23 cellular contexts compared by ENCODE assay signal in the genomic region with DNA sequence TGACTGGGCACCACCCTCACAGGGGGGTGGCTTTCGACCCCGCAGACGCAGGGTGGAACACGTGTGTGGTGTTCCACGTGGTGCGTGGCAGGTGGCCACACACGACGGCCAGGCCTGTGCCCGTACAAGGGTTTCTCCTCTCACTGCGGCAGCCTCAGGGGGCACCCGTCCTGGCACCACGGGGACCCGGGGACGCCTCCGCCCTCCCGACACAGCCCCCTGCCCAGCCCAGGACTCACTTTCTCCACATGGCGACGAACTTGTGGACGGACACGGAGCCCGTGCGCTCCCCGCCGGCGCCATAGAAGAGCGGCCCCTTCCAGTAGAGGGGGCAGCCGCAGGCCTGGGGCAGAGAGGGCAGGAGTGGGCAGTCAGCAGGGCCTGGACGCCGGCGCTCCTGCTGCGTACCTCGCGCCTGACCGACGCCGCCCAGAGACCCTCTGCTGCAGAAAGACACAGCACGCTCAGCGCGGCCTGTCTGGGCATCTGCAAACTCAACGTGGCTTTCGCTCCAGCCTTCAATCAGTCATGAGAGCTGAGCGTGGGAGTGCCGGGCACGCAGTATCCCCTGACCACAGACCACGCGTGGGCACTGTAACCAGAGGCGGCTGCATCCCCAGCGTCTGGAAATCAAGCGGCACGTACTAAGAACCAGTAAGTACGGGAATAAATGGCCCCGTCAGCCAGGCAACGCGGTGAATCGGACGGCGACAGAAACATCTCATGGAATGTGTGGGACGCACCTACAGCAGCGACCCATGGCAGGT.
"Had no signal": no experiment of that assay in that cellular context is flagged by ENCODE, and none has a peak within 500 bp of the region (broad histone marks: within the 10 kb centered on the region; RNA-seq: fewer than 3 reads in every experiment).

No MANE protein-coding gene starts in this region.

- H3K4me1 Mint-ChIP-seq: activated naive CD8-positive, alpha-beta T cell treated with anti-CD3 and anti-CD28 coated beads for 36 hours; endodermal cell had no signal

- H3K9me3 ChIP-seq: breast epithelium, esophagus squamous epithelium, gastrocnemius medialis, thyroid gland had no signal

- H3K4me1 ChIP-seq: breast epithelium, esophagus squamous epithelium, gastrocnemius medialis, parathyroid adenoma, thyroid gland had no signal

- H3K36me3 ChIP-seq: breast epithelium, thyroid gland had no signal

- H3K9ac ChIP-seq: parathyroid adenoma had no signal

- H3K27me3 Mint-ChIP-seq: activated naive CD8-positive, alpha-beta T cell treated with anti-CD3 and anti-CD28 coated beads for 36 hours; stimulated activated naive CD8-positive, alpha-beta T cell treated with anti-CD3 and anti-CD28 coated beads, Interleukin-15, Interleukin-2, amounts not matched to agents 100 ng/mL and 50 ng/mL, for 24 hours; T-cell had no signal

- H3K4me3 ChIP-seq: breast epithelium, coronary artery, esophagus squamous epithelium, gastrocnemius medialis, thyroid gland had no signal

- H3K9me3 Mint-ChIP-seq: activated naive CD8-positive, alpha-beta T cell treated with anti-CD3 and anti-CD28 coated beads for 36 hours; endodermal cell; mesothelial cell of epicardium; nephron; stimulated activated naive CD8-positive, alpha-beta T cell treated with anti-CD3 and anti-CD28 coated beads, Interleukin-15, Interleukin-2, amounts not matched to agents 100 ng/mL and 50 ng/mL, for 24 hours; T-cell; T-helper 2 cell treated with Interferon-gamma antibody and Interleukin-4, amounts not matched to agents 5 μg/mL and 100 μg/mL, for 36 hours had no signal

- H3K4me3 Mint-ChIP-seq: activated naive CD8-positive, alpha-beta T cell treated with anti-CD3 and anti-CD28 coated beads for 36 hours; endodermal cell; mesothelial cell of epicardium; nephron; stimulated activated naive CD8-positive, alpha-beta T cell treated with anti-CD3 and anti-CD28 coated beads, Interleukin-15, Interleukin-2, amounts not matched to agents 100 ng/mL and 50 ng/mL, for 24 hours; T-cell; T-helper 2 cell treated with Interferon-gamma antibody and Interleukin-4, amounts not matched to agents 5 μg/mL and 100 μg/mL, for 36 hours had no signal

- H3K27me3 ChIP-seq: breast epithelium, esophagus squamous epithelium, gastrocnemius medialis, thyroid gland had no signal

- DNase-seq: activated CD4-positive, alpha-beta T cell treated with anti-CD3 and anti-CD28 coated beads, Interleukin-2, amount 50 U/mL, for 4 hours; activated CD8-positive, alpha-beta memory T cell treated with anti-CD3 and anti-CD28 coated beads for 24 hours; activated naive CD4-positive, alpha-beta T cell treated with Interleukin-2 at 50 U/mL for 16 hours; activated naive CD8-positive, alpha-beta T cell treated with anti-CD3 and anti-CD28 coated beads for 36 hours; activated T-cell treated with anti-CD3 and anti-CD28 coated beads, Interleukin-2, amount 50 U/mL, for 48 hours; endodermal cell; esophagus squamous epithelium; stimulated activated CD4-positive, alpha-beta T cell treated with anti-CD3 and anti-CD28 coated beads, Interleukin-12 subunit alpha, Interleukin-12 subunit beta, amount 100 ng/mL, for 4 hours; stimulated activated CD4-positive, alpha-beta T cell treated with anti-CD3 and anti-CD28 coated beads, Interleukin-4, amount 100 ng/mL, for 4 hours; substantia nigra; T-cell; thyroid gland had no signal

- ATAC-seq: gastrocnemius medialis, left colon, T-cell had no signal

- H3K27ac Mint-ChIP-seq: activated naive CD8-positive, alpha-beta T cell treated with anti-CD3 and anti-CD28 coated beads for 36 hours; endodermal cell; nephron; stimulated activated naive CD8-positive, alpha-beta T cell treated with anti-CD3 and anti-CD28 coated beads, Interleukin-15, Interleukin-2, amounts not matched to agents 100 ng/mL and 50 ng/mL, for 24 hours; T-cell; T-helper 2 cell treated with Interferon-gamma antibody and Interleukin-4, amounts not matched to agents 5 μg/mL and 100 μg/mL, for 36 hours had no signal

- H3K27ac ChIP-seq: breast epithelium, coronary artery, esophagus squamous epithelium, gastrocnemius medialis, parathyroid adenoma, thyroid gland, VCaP had no signal

- FAIRE-seq: islet of Langerhans had no signal

- H2AFZ ChIP-seq: parathyroid adenoma had no signal
